In genomic region chr2:157838442-157839161, GRCh38 we compare ENCODE assay signal across 8 cellular contexts. TPM values are rescaled to one million over a fixed set of nuclear protein-coding genes. Genes with fewer than 3 reads are reported as not detected.
DNase-seq lines count a peak whose midpoint lies in the region; ATAC-seq and TF ChIP-seq lines count a peak whose summit lies in the region.

No MANE protein-coding gene starts in this region.

- H3K4me3 ChIP-seq in gastroesophageal sphincter (peak overlapping the region; percentile 32 to 38), trophoblast cell (ENCODE audit: low read depth, low read length) (no peak overlapping the region)

- TF ChIP-seq POLR2A in gastroesophageal sphincter (IDR thresholded peaks at IDR 0.05), result no peak

- no peak overlapping the region for H2BK120ac ChIP-seq in trophoblast cell (ENCODE audit: insufficient read depth, low read length, poor library complexity)

- peak overlapping the region; percentile 66 for H3K27ac Mint-ChIP-seq in activated CD8-positive, alpha-beta T cell treated with anti-CD3 and anti-CD28 coated beads, Interleukin-2, amount 10 ng/mL, durations not matched to agents 7 days and 5 days

- peak; percentile 58 for ATAC-seq in activated CD8-positive, alpha-beta T cell treated with anti-CD3 and anti-CD28 coated beads, Interleukin-2, amount 10 ng/mL, durations not matched to agents 7 days and 5 days
- ATAC-seq in gastroesophageal sphincter (peak; percentile 76), GM21360 (IDR thresholded peaks at IDR 0.05; ENCODE audit: unreplicated experiment) (no peak), HG02610 (IDR thresholded peaks at IDR 0.05; ENCODE audit: unreplicated experiment) (no peak)

- H4K91ac ChIP-seq in trophoblast cell (ENCODE audit: low read depth, low read length), result no peak overlapping the region

- 24 to 41% methylated on average over 4 of the region's 4 CpGs for WGBS in gastroesophageal sphincter (ENCODE audit: low coverage in 1 of 2), 2 donors
- no CpG with 5 or more reads among the region's 4 CpGs for WGBS in trophoblast cell (ENCODE audit: extremely low coverage, insufficient coverage, insufficient read length)

- H3K4me2 ChIP-seq in trophoblast cell (ENCODE audit: low read length), result peak overlapping the region; percentile 36

- H3K23ac ChIP-seq in trophoblast cell (ENCODE audit: low read length), result no peak overlapping the region

- no peak overlapping the region for H3K9ac ChIP-seq in trophoblast cell (ENCODE audit: low read length)

- H3K79me2 ChIP-seq in trophoblast cell (ENCODE audit: control insufficient read depth, insufficient read depth, low read length, poor library complexity), result peaks cover 3% of the 10 kb centered on the region

- H2BK5ac ChIP-seq in trophoblast cell (ENCODE audit: low read depth, low read length, poor library complexity), result no peak overlapping the region

- H3K36me3 ChIP-seq in gastroesophageal sphincter (no peaks in the 10 kb centered on the region), trophoblast cell (ENCODE audit: control insufficient read depth in 1 of 2, insufficient read depth in 2 of 2, low read length in 2 of 2) (peaks cover 0 to 3% of the 10 kb centered on the region in 2 experiments)

- H4K8ac ChIP-seq in trophoblast cell (ENCODE audit: low read depth, low read length), result no peak overlapping the region

- no peak for TF ChIP-seq EP300 in gastroesophageal sphincter (IDR thresholded peaks at IDR 0.05)

- peak overlapping the region in 3 of 4 donors; percentile 62 to 69 (median 67) for H3K27ac ChIP-seq in gastroesophageal sphincter
- peak overlapping the region; percentile 80 for H3K27ac ChIP-seq in trophoblast cell (ENCODE audit: low read depth, low read length)

- no peak overlapping the region for H4K12ac ChIP-seq in trophoblast cell (ENCODE audit: low read depth, low read length)

- H3K27me3 Mint-ChIP-seq in activated CD8-positive, alpha-beta T cell treated with anti-CD3 and anti-CD28 coated beads, Interleukin-2, amount 10 ng/mL, durations not matched to agents 7 days and 5 days (ENCODE audit: low read depth), result no peaks in the 10 kb centered on the region

- no peak overlapping the region for H3K4me3 Mint-ChIP-seq in activated CD8-positive, alpha-beta T cell treated with anti-CD3 and anti-CD28 coated beads, Interleukin-2, amount 10 ng/mL, durations not matched to agents 7 days and 5 days

- no peaks in the 10 kb centered on the region for H3K9me3 Mint-ChIP-seq in activated CD8-positive, alpha-beta T cell treated with anti-CD3 and anti-CD28 coated beads, Interleukin-2, amount 10 ng/mL, durations not matched to agents 7 days and 5 days (ENCODE audit: insufficient read depth)

- H3K4me1 ChIP-seq in gastroesophageal sphincter (peaks cover 0 to 79% (median 17%) of the 10 kb centered on the region in 3 donors), trophoblast cell (ENCODE audit: control insufficient read depth in 1 of 2, insufficient read depth in 2 of 2, low read length in 2 of 2) (peaks cover 19 to 24% of the 10 kb centered on the region in 2 experiments)

- peaks cover 4% of the 10 kb centered on the region for H3K79me1 ChIP-seq in trophoblast cell (ENCODE audit: low read length)

- H3K18ac ChIP-seq in trophoblast cell (ENCODE audit: low read length), result no peak overlapping the region

- H2AFZ ChIP-seq in trophoblast cell (ENCODE audit: insufficient read depth, low read length, poor library complexity), result no peak overlapping the region

- H3K4ac ChIP-seq in trophoblast cell (ENCODE audit: low read depth, low read length), result no peak overlapping the region

- no peaks in the 10 kb centered on the region for H3K9me3 ChIP-seq in gastroesophageal sphincter
- no peaks in the 10 kb centered on the region for H3K9me3 ChIP-seq in trophoblast cell (ENCODE audit: insufficient read depth, low read depth, low read length)

- POLR2A ChIA-PET in activated CD8-positive, alpha-beta T cell treated with anti-CD3 and anti-CD28 coated beads, Interleukin-2, amount 10 ng/mL, durations not matched to agents 7 days and 5 days (lab: Charles Lee), result no interaction called here

- peaks cover 6% of the 10 kb centered on the region for H3K36me3 Mint-ChIP-seq in activated CD8-positive, alpha-beta T cell treated with anti-CD3 and anti-CD28 coated beads, Interleukin-2, amount 10 ng/mL, durations not matched to agents 7 days and 5 days (ENCODE audit: low read depth)

- TF ChIP-seq CTCF in gastroesophageal sphincter (IDR thresholded peaks at IDR 0.05), result no peak

- H3K27me3 ChIP-seq in gastroesophageal sphincter (no peaks in the 10 kb centered on the region), trophoblast cell (ENCODE audit: insufficient read depth, low read length) (no peaks in the 10 kb centered on the region)

- no peak overlapping the region for H2BK12ac ChIP-seq in trophoblast cell (ENCODE audit: low read length)

- H2AK5ac ChIP-seq in trophoblast cell (ENCODE audit: low read length), result no peak overlapping the region

- DNase-seq in NCI-H2081 (lab: John Stamatoyannopoulos, UW), result peak; percentile 17 to 71
- no peak for DNase-seq in NCI-H2081 treated with DMSO at 0.1 percent for 48 hours (lab: John Stamatoyannopoulos, UW)
- DNase-seq in NCI-H345 (lab: John Stamatoyannopoulos, UW), result peak; percentile 71
- no peak for DNase-seq in activated CD8-positive, alpha-beta T cell treated with anti-CD3 and anti-CD28 coated beads, Interleukin-2, amount 10 ng/mL, durations not matched to agents 7 days and 5 days
- DNase-seq in trophoblast cell, result peak in 1 of 2 donors; percentile 17

- H3K4me1 Mint-ChIP-seq in activated CD8-positive, alpha-beta T cell treated with anti-CD3 and anti-CD28 coated beads, Interleukin-2, amount 10 ng/mL, durations not matched to agents 7 days and 5 days (ENCODE audit: low read depth), result peaks cover 35% of the 10 kb centered on the region

- CTCF ChIA-PET in activated CD8-positive, alpha-beta T cell treated with anti-CD3 and anti-CD28 coated beads, Interleukin-2, amount 10 ng/mL, durations not matched to agents 7 days and 5 days (lab: Charles Lee), result no interaction called here

- no peak overlapping the region for H3K14ac ChIP-seq in trophoblast cell (ENCODE audit: low read length)

RNA-seq across cellular contexts. Expression of gene ACVR1, which starts 37.5 kb away (rescaled TPM):
- total RNA-seq in activated CD8-positive, alpha-beta T cell treated with anti-CD3 and anti-CD28 coated beads, Interleukin-2, amount 10 ng/mL, durations not matched to agents 7 days and 5 days, result 10 to 100 TPM; 10.7 to 13.6 TPM
- 10 to 100 TPM; 17.9 to 41.4 (median 29.9) TPM for total RNA-seq in gastroesophageal sphincter
- polyA plus RNA-seq in trophoblast cell (2013), result 25.7 and 27.4 TPM in 2 replicates

Comparison
In these comparisons a context has a peak if more than half of its experiments do, and no peak if none do; other contexts are left out.
1. DNase-seq: peak in NCI-H2081 (2 of 2) and NCI-H345 (single experiment); none in NCI-H2081 treated with DMSO at 0.1 percent for 48 hours (single experiment) and activated CD8-positive, alpha-beta T cell treated with anti-CD3 and anti-CD28 coated beads, Interleukin-2, amount 10 ng/mL, durations not matched to agents 7 days and 5 days (single experiment).
2. ATAC-seq: peak in activated CD8-positive, alpha-beta T cell treated with anti-CD3 and anti-CD28 coated beads, Interleukin-2, amount 10 ng/mL, durations not matched to agents 7 days and 5 days (single experiment) and gastroesophageal sphincter (single experiment); none in GM21360 (single experiment) and HG02610 (single experiment).